ENCODE assay signal across 8 cellular contexts in the genomic region with DNA sequence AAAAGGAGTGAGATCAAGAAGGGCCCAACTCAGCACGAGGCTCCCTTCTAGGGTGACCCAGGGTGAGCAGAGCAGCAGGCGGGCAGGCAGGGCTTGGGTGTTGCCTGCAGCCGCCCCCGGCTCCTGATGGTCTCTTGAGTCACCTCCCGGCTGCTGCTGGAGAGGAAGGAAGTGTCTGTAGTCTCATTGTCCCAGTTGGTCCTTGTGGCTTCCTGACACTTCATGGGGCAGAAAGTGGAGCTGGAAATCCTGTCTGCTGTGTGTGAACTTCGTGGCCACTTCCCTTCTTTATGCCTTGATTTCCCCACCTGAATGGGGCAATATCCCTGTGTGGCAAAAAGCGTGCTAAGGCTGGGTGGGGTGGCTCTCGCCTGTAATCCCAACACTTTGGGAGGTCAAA. TPM values are rescaled to one million over a fixed set of nuclear protein-coding genes. Genes with fewer than 3 reads are reported as not detected.
DNase-seq lines count a peak whose midpoint lies in the region; ATAC-seq and TF ChIP-seq lines count a peak whose summit lies in the region.

No MANE protein-coding gene starts in this region.

- intact Hi-C loops in left ventricle myocardium inferior (cut with micrococcal nuclease) = no loop called here
- intact Hi-C loops in thyroid gland (cut with DNase I) = no loop called here

- H3K9me3 ChIP-seq in left ventricle myocardium inferior (replicated peaks) (no peaks in the 10 kb centered on the region), thyroid gland (no peaks in the 10 kb centered on the region)

- H3K4me1 Mint-ChIP-seq in activated CD4-positive, alpha-beta memory T cell treated with anti-CD3 and anti-CD28 coated beads, Interleukin-2, amount 10 ng/mL, durations not matched to agents 7 days and 5 days = peaks cover 41% of the 10 kb centered on the region

- WGBS in thyroid gland, 2 donors = 60 to 73% methylated on average over 8 of the region's 8 CpGs

- TF ChIP-seq POLR2A in thyroid gland (IDR thresholded peaks at IDR 0.05) = no peak

- H3K27me3 Mint-ChIP-seq in activated CD4-positive, alpha-beta memory T cell treated with anti-CD3 and anti-CD28 coated beads, Interleukin-2, amount 10 ng/mL, durations not matched to agents 7 days and 5 days = no peaks in the 10 kb centered on the region

- H3K36me3 Mint-ChIP-seq in activated naive CD4-positive, alpha-beta T cell treated with anti-CD3 and anti-CD28 coated beads, Interleukin-2, amount 50 U/mL, for 72 hours = peaks cover 5 to 14% of the 10 kb centered on the region in 2 donors
- H3K36me3 Mint-ChIP-seq in activated CD4-positive, alpha-beta memory T cell treated with anti-CD3 and anti-CD28 coated beads, Interleukin-2, amount 10 ng/mL, durations not matched to agents 7 days and 5 days (ENCODE audit: low read depth) = peaks cover 24% of the 10 kb centered on the region

- POLR2A ChIA-PET in activated CD4-positive, alpha-beta memory T cell treated with anti-CD3 and anti-CD28 coated beads, Interleukin-2, amount 10 ng/mL, durations not matched to agents 7 days and 5 days (lab: Charles Lee) = no interaction called here

- ATAC-seq in activated naive CD4-positive, alpha-beta T cell treated with anti-CD3 and anti-CD28 coated beads, Interleukin-2, amount 50 U/mL, for 72 hours = no peak
- no peak for ATAC-seq in GM18861 (IDR thresholded peaks at IDR 0.05; ENCODE audit: unreplicated experiment)

- DNase-seq in activated naive CD4-positive, alpha-beta T cell treated with anti-CD3 and anti-CD28 coated beads, Interleukin-2, amount 50 U/mL, for 72 hours (ENCODE audit: low spot score in 2 of 2) = no peak
- DNase-seq in activated naive CD4-positive, alpha-beta T cell (lab: John Stamatoyannopoulos, UW) = no peak
- DNase-seq in activated CD4-positive, alpha-beta memory T cell treated with anti-CD3 and anti-CD28 coated beads, Interleukin-2, amount 10 ng/mL, durations not matched to agents 7 days and 5 days = no peak
- DNase-seq in left ventricle myocardium inferior (peak; percentile 51), thyroid gland (no peak), activated gamma-delta T cell (lab: John Stamatoyannopoulos, UW) (no peak), NCI-H748 treated with DMSO at 0.1 percent for 48 hours (lab: John Stamatoyannopoulos, UW) (no peak)

- H3K27me3 ChIP-seq in left ventricle myocardium inferior (ENCODE audit: low read depth) (no peaks in the 10 kb centered on the region), thyroid gland (no peaks in the 10 kb centered on the region)

- H3K4me1 ChIP-seq in left ventricle myocardium inferior = peaks cover 63% of the 10 kb centered on the region
- peaks cover 22 to 43% of the 10 kb centered on the region in 2 donors for H3K4me1 ChIP-seq in thyroid gland

- H3K27ac ChIP-seq in left ventricle myocardium inferior (replicated peaks) = peak overlapping the region; percentile 67
- H3K27ac ChIP-seq in thyroid gland = peak overlapping the region in 2 of 3 donors; percentile 15 to 66

- CTCF ChIA-PET in activated CD4-positive, alpha-beta memory T cell treated with anti-CD3 and anti-CD28 coated beads, Interleukin-2, amount 10 ng/mL, durations not matched to agents 7 days and 5 days (lab: Charles Lee) = interaction anchor here (0.6 kb wide), 1 partner anchor 31 kb away, joined by 3 read pairs; no protein-coding TSS in a partner anchor

- H3K4me3 Mint-ChIP-seq in activated CD4-positive, alpha-beta memory T cell treated with anti-CD3 and anti-CD28 coated beads, Interleukin-2, amount 10 ng/mL, durations not matched to agents 7 days and 5 days = peak overlapping the region; percentile 84

- no peaks in the 10 kb centered on the region for H3K9me3 Mint-ChIP-seq in activated naive CD4-positive, alpha-beta T cell treated with anti-CD3 and anti-CD28 coated beads, Interleukin-2, amount 50 U/mL, for 72 hours
- H3K9me3 Mint-ChIP-seq in activated CD4-positive, alpha-beta memory T cell treated with anti-CD3 and anti-CD28 coated beads, Interleukin-2, amount 10 ng/mL, durations not matched to agents 7 days and 5 days = no peaks in the 10 kb centered on the region

- H3K27ac Mint-ChIP-seq in activated naive CD4-positive, alpha-beta T cell treated with anti-CD3 and anti-CD28 coated beads, Interleukin-2, amount 50 U/mL, for 72 hours = peak overlapping the region; percentile 81
- H3K27ac Mint-ChIP-seq in activated CD4-positive, alpha-beta memory T cell treated with anti-CD3 and anti-CD28 coated beads, Interleukin-2, amount 10 ng/mL, durations not matched to agents 7 days and 5 days = peak overlapping the region; percentile 57

- TF ChIP-seq CTCF in left ventricle myocardium inferior (IDR thresholded peaks at IDR 0.05; ENCODE audit: borderline replicate concordance) (no peak), thyroid gland (IDR thresholded peaks at IDR 0.05) (no peak)

- H3K36me3 ChIP-seq in left ventricle myocardium inferior = peaks cover 38% of the 10 kb centered on the region
- H3K36me3 ChIP-seq in thyroid gland = peaks cover 8 to 9% of the 10 kb centered on the region in 2 donors

- peak overlapping the region; percentile 96 for H3K4me3 ChIP-seq in left ventricle myocardium inferior
- no peak overlapping the region for H3K4me3 ChIP-seq in thyroid gland (replicated peaks in 1 of 3)

RNA-seq across cellular contexts. Expression of a gene that starts 2.5 kb away (rescaled TPM):
- 10 to 100 TPM; 57.8 to 65.8 TPM for total RNA-seq in activated naive CD4-positive, alpha-beta T cell treated with anti-CD3 and anti-CD28 coated beads, Interleukin-2, amount 50 U/mL, for 72 hours
- 10 to 100 TPM; 66.2 to 76.2 TPM for total RNA-seq in activated CD4-positive, alpha-beta memory T cell treated with anti-CD3 and anti-CD28 coated beads, Interleukin-2, amount 10 ng/mL, durations not matched to agents 7 days and 5 days
- total RNA-seq in left ventricle myocardium inferior (21.4 TPM), thyroid gland (10 to 100 TPM; 17.9 to 35.5 (median 27.9) TPM)

RNA-seq across cellular contexts. Expression of a gene that starts 29.5 kb away (rescaled TPM):
- total RNA-seq in activated naive CD4-positive, alpha-beta T cell treated with anti-CD3 and anti-CD28 coated beads, Interleukin-2, amount 50 U/mL, for 72 hours = 10 to 100 TPM; 62.0 to 81.4 TPM
- total RNA-seq in activated CD4-positive, alpha-beta memory T cell treated with anti-CD3 and anti-CD28 coated beads, Interleukin-2, amount 10 ng/mL, durations not matched to agents 7 days and 5 days = 10 to 100 TPM; 64.8 to 76.7 TPM
- total RNA-seq in left ventricle myocardium inferior (0.71 TPM), thyroid gland (1 to 10 TPM in 1 of 4 donors, under 1 TPM in 2, not detected in 1; 0.40 to 1.6 (median 0.67) TPM)

RNA-seq across cellular contexts. Expression of a gene that starts 33.7 kb away (rescaled TPM):
- under 1 TPM; 0.04 to 0.20 TPM for total RNA-seq in activated naive CD4-positive, alpha-beta T cell treated with anti-CD3 and anti-CD28 coated beads, Interleukin-2, amount 50 U/mL, for 72 hours
- total RNA-seq in activated CD4-positive, alpha-beta memory T cell treated with anti-CD3 and anti-CD28 coated beads, Interleukin-2, amount 10 ng/mL, durations not matched to agents 7 days and 5 days = under 1 TPM in 1 of 2 experiments, not detected in 1; 0.03 TPM
- total RNA-seq in left ventricle myocardium inferior (0.05 TPM), thyroid gland (1 to 10 TPM in 1 of 4 donors, under 1 TPM in 3; under 0.01 to 2.7 (median 0.21) TPM)

Comparison
In these comparisons a context has a peak if more than half of its experiments do, and no peak if none do; other contexts are left out.
1. RNA of a gene that starts 29.5 kb away (total RNA-seq): 62.0 to 81.4 TPM in activated naive CD4-positive, alpha-beta T cell treated with anti-CD3 and anti-CD28 coated beads, Interleukin-2, amount 50 U/mL, for 72 hours and 64.8 to 76.7 TPM in activated CD4-positive, alpha-beta memory T cell treated with anti-CD3 and anti-CD28 coated beads, Interleukin-2, amount 10 ng/mL, durations not matched to agents 7 days and 5 days; 0.71 TPM in left ventricle myocardium inferior (single experiment) and 0.40 to 1.6 TPM in thyroid gland; every median in the first group is over 10 times any median in the second.